ENCODE assay signal across 16 cellular contexts in the genomic region with DNA sequence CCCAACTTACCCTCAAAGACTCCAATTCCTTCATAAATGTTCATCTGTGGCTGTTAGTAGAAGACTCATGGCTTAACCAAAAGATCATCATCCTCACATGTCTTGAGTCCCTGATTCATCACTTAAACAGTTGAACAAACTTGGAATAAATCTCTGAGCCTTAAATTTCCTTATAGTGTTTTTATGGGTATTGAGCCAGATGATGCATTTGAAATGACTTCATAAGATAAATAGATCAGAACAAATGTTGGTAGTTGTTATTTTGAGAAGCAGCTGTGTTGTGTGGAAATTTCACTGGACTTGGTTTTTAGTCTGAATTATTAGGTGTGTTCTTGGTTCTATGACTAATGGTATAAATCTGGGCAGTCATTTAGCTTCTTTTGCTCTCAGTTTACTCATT.
DNase-seq lines count a peak whose midpoint lies in the region; ATAC-seq lines count a peak whose summit lies in the region.
"Had no signal": no experiment of that assay in that cellular context is flagged by ENCODE, and none has a peak within 500 bp of the region (broad histone marks: within the 10 kb centered on the region; RNA-seq: fewer than 3 reads in every experiment).

No MANE protein-coding gene starts in this region.

- H3K27me3 Mint-ChIP-seq in activated CD8-positive, alpha-beta memory T cell treated with anti-CD3 and anti-CD28 coated beads, Interleukin-2, amount 10 ng/mL, durations not matched to agents 7 days and 5 days, result no peaks in the 10 kb centered on the region
- H3K27me3 Mint-ChIP-seq: activated CD8-positive, alpha-beta T cell treated with anti-CD3 and anti-CD28 coated beads for 36 hours; activated T-helper 17 cell treated with anti-CD3 and anti-CD28 coated beads, Interleukin-2, amount 50 U/mL, for 72 hours; stimulated activated naive B cell treated with anti-CD40 and anti-IgM and Interleukin-4, amounts not matched to agents 10 μg/mL and 1 μg/mL and 100 μg/mL, for 72 hours had no signal

- H3K27ac Mint-ChIP-seq in activated CD8-positive, alpha-beta memory T cell treated with anti-CD3 and anti-CD28 coated beads, Interleukin-2, amount 10 ng/mL, durations not matched to agents 7 days and 5 days, result no peak overlapping the region
- no peak overlapping the region for H3K27ac Mint-ChIP-seq in stimulated activated effector memory CD8-positive, alpha-beta T cell treated with anti-CD3 and anti-CD28 coated beads, Interleukin-12 subunit alpha, Interleukin-12 subunit beta, amount 100 ng/mL, for 72 hours
- H3K27ac Mint-ChIP-seq: activated CD8-positive, alpha-beta T cell treated with anti-CD3 and anti-CD28 coated beads for 36 hours; activated T-helper 17 cell treated with anti-CD3 and anti-CD28 coated beads, Interleukin-2, amount 50 U/mL, for 72 hours; mesothelial cell of epicardium; stimulated activated naive B cell treated with anti-CD40 and anti-IgM and Interleukin-4, amounts not matched to agents 10 μg/mL and 1 μg/mL and 100 μg/mL, for 72 hours had no signal

- CTCF ChIA-PET in activated CD8-positive, alpha-beta memory T cell treated with anti-CD3 and anti-CD28 coated beads, Interleukin-2, amount 10 ng/mL, durations not matched to agents 7 days and 5 days (lab: Charles Lee), result no interaction called here

- no peaks in the 10 kb centered on the region for H3K36me3 Mint-ChIP-seq in activated CD8-positive, alpha-beta memory T cell treated with anti-CD3 and anti-CD28 coated beads, Interleukin-2, amount 10 ng/mL, durations not matched to agents 7 days and 5 days
- H3K36me3 Mint-ChIP-seq in stimulated activated effector memory CD8-positive, alpha-beta T cell treated with anti-CD3 and anti-CD28 coated beads, Interleukin-12 subunit alpha, Interleukin-12 subunit beta, amount 100 ng/mL, for 72 hours, result no peaks in the 10 kb centered on the region
- H3K36me3 Mint-ChIP-seq: mesothelial cell of epicardium; stimulated activated naive B cell treated with anti-CD40 and anti-IgM and Interleukin-4, amounts not matched to agents 10 μg/mL and 1 μg/mL and 100 μg/mL, for 72 hours had no signal

- H3K9me3 Mint-ChIP-seq in activated CD8-positive, alpha-beta memory T cell treated with anti-CD3 and anti-CD28 coated beads, Interleukin-2, amount 10 ng/mL, durations not matched to agents 7 days and 5 days (ENCODE audit: low read depth), result no peaks in the 10 kb centered on the region
- peaks cover 7% of the 10 kb centered on the region for H3K9me3 Mint-ChIP-seq in stimulated activated effector memory CD8-positive, alpha-beta T cell treated with anti-CD3 and anti-CD28 coated beads, Interleukin-12 subunit alpha, Interleukin-12 subunit beta, amount 100 ng/mL, for 72 hours
- H3K9me3 Mint-ChIP-seq: activated CD8-positive, alpha-beta T cell treated with anti-CD3 and anti-CD28 coated beads for 36 hours; mesothelial cell of epicardium had no signal

- in situ Hi-C loops in Caki2 (cut with HindIII; ENCODE audit: low pct_unique_long_range_greater_than_20kb, low sequenced_read_pairs), result no loop called here

- H3K4me3 Mint-ChIP-seq in activated CD8-positive, alpha-beta memory T cell treated with anti-CD3 and anti-CD28 coated beads, Interleukin-2, amount 10 ng/mL, durations not matched to agents 7 days and 5 days, result no peak overlapping the region
- H3K4me3 Mint-ChIP-seq in stimulated activated effector memory CD8-positive, alpha-beta T cell treated with anti-CD3 and anti-CD28 coated beads, Interleukin-12 subunit alpha, Interleukin-12 subunit beta, amount 100 ng/mL, for 72 hours, result no peak overlapping the region
- H3K4me3 Mint-ChIP-seq: activated CD8-positive, alpha-beta T cell treated with anti-CD3 and anti-CD28 coated beads for 36 hours; activated T-helper 17 cell treated with anti-CD3 and anti-CD28 coated beads, Interleukin-2, amount 50 U/mL, for 72 hours; mesothelial cell of epicardium; stimulated activated naive B cell treated with anti-CD40 and anti-IgM and Interleukin-4, amounts not matched to agents 10 μg/mL and 1 μg/mL and 100 μg/mL, for 72 hours had no signal

- no peak for ATAC-seq in activated CD8-positive, alpha-beta memory T cell treated with anti-CD3 and anti-CD28 coated beads, Interleukin-2, amount 10 ng/mL, durations not matched to agents 7 days and 5 days
- ATAC-seq in activated CD4-positive, CD25-positive, alpha-beta regulatory T cell treated with anti-CD3 and anti-CD28 coated beads, Interleukin-2, amount 50 U/mL, for 24 hours, result no peak
- no peak for ATAC-seq in stimulated activated effector memory CD8-positive, alpha-beta T cell treated with anti-CD3 and anti-CD28 coated beads, Interleukin-12 subunit alpha, Interleukin-12 subunit beta, amount 100 ng/mL, for 72 hours
- ATAC-seq: activated CD8-positive, alpha-beta T cell treated with anti-CD3 and anti-CD28 coated beads for 36 hours; activated T-helper 17 cell treated with anti-CD3 and anti-CD28 coated beads, Interleukin-2, amount 50 U/mL, for 72 hours; stimulated activated naive B cell treated with anti-CD40 and anti-IgM and Interleukin-4, amounts not matched to agents 10 μg/mL and 1 μg/mL and 100 μg/mL, for 72 hours had no signal

- DNase-seq in Caki2 (ENCODE audit: low read depth) (peak; percentile 1), NCI-H226 (peak; percentile 64), epidermal melanocyte (ENCODE audit: insufficient read length, low spot score) (peak; percentile 30), myocyte (ENCODE audit: low read depth) (peak; percentile 72), NCI-H2081 (lab: John Stamatoyannopoulos, UW) (no peak)
- no peak for DNase-seq in activated CD8-positive, alpha-beta memory T cell treated with anti-CD3 and anti-CD28 coated beads, Interleukin-2, amount 10 ng/mL, durations not matched to agents 7 days and 5 days
- no peak for DNase-seq in stimulated activated effector memory CD8-positive, alpha-beta T cell treated with anti-CD3 and anti-CD28 coated beads, Interleukin-12 subunit alpha, Interleukin-12 subunit beta, amount 100 ng/mL, for 72 hours (ENCODE audit: low spot score in 2 of 2)
- DNase-seq: activated CD8-positive, alpha-beta T cell treated with anti-CD3 and anti-CD28 coated beads for 36 hours; aorta; KBM-7; NCI-H1694 treated with DMSO at 0.1 percent for 48 hours; sigmoid colon; stimulated activated naive B cell treated with anti-CD40 and anti-IgM and Interleukin-4, amounts not matched to agents 10 μg/mL and 1 μg/mL and 100 μg/mL, for 72 hours had no signal

- no peaks in the 10 kb centered on the region for H3K4me1 Mint-ChIP-seq in activated CD8-positive, alpha-beta memory T cell treated with anti-CD3 and anti-CD28 coated beads, Interleukin-2, amount 10 ng/mL, durations not matched to agents 7 days and 5 days
- no peaks in the 10 kb centered on the region for H3K4me1 Mint-ChIP-seq in stimulated activated effector memory CD8-positive, alpha-beta T cell treated with anti-CD3 and anti-CD28 coated beads, Interleukin-12 subunit alpha, Interleukin-12 subunit beta, amount 100 ng/mL, for 72 hours
- H3K4me1 Mint-ChIP-seq: activated T-helper 17 cell treated with anti-CD3 and anti-CD28 coated beads, Interleukin-2, amount 50 U/mL, for 72 hours; stimulated activated naive B cell treated with anti-CD40 and anti-IgM and Interleukin-4, amounts not matched to agents 10 μg/mL and 1 μg/mL and 100 μg/mL, for 72 hours had no signal

Comparison
In these comparisons a context has a peak if more than half of its experiments do, and no peak if none do; other contexts are left out.
1. DNase-seq: peak in Caki2 (single experiment), NCI-H226 (single experiment), epidermal melanocyte (single experiment) and myocyte (single experiment); none in activated CD8-positive, alpha-beta memory T cell treated with anti-CD3 and anti-CD28 coated beads, Interleukin-2, amount 10 ng/mL, durations not matched to agents 7 days and 5 days (single experiment), NCI-H2081 (0 of 2) and stimulated activated effector memory CD8-positive, alpha-beta T cell treated with anti-CD3 and anti-CD28 coated beads, Interleukin-12 subunit alpha, Interleukin-12 subunit beta, amount 100 ng/mL, for 72 hours (0 of 2).